ENCODE assay signal across 13 cellular contexts in the genomic region with DNA sequence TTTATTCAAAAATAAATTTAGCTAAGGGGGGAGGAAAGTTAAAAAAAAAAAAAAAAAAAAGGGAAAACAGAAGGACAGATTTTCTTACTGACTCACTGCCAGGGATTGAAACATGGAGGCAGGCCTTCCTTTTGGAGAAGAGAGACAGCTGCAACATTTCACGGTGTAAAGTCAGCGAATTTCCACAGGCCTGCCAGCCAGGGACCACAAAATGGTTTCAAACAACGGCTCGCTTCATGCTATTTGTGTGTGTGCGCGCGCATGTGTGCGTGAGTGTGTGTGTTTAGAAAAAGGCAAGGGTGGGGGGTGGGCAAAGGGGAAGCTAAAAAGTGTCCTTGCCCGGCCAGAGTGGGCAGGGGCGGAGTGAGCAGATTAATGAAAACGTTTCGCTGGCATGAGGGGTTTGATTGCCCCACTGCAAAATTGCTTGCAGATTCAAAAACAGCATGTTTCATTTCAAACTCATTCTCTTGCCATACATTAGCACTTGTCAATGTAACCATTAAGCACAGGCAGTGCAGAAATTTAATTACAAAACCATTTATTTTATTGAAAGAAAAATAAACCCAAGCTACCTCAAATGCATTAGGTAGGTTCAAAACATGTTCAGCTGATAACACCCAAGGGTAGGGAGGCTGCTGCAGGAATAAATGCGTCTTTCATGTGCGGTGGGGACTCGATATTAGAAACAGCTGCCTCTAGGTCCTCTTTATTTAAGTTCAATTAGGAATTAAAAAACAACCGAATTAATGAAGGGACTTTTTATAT.
"Had no signal": no experiment of that assay in that cellular context is flagged by ENCODE, and none has a peak within 500 bp of the region (broad histone marks: within the 10 kb centered on the region; RNA-seq: fewer than 3 reads in every experiment).

No MANE protein-coding gene starts in this region.

- H3K4me1 ChIP-seq: stomach, uterus had no signal

- H3K27ac Mint-ChIP-seq: activated naive CD4-positive, alpha-beta T cell treated with anti-CD3 and anti-CD28 coated beads for 36 hours; dendritic cell treated with granulocyte-macrophage colony-stimulating factor and Interleukin-4, amounts not matched to agents 40 ng/mL and 50 ng/mL, for 4 days; effector memory CD8-positive, alpha-beta T cell; natural killer cell treated with Interleukin-12 subunit alpha and Interleukin-12 subunit beta and Interleukin-15 and Interleukin-18, amount 100 ng/mL, for 72 hours; WTC11 had no signal

- H3K9me3 Mint-ChIP-seq: activated naive CD4-positive, alpha-beta T cell treated with anti-CD3 and anti-CD28 coated beads for 36 hours; dendritic cell treated with granulocyte-macrophage colony-stimulating factor and Interleukin-4, amounts not matched to agents 40 ng/mL and 50 ng/mL, for 4 days; effector memory CD8-positive, alpha-beta T cell; natural killer cell treated with Interleukin-12 subunit alpha and Interleukin-12 subunit beta and Interleukin-15 and Interleukin-18, amount 100 ng/mL, for 72 hours; WTC11 had no signal

- ATAC-seq: effector memory CD8-positive, alpha-beta T cell; mucosa of descending colon; natural killer cell treated with Interleukin-12 subunit alpha and Interleukin-12 subunit beta and Interleukin-15 and Interleukin-18, amount 100 ng/mL, for 72 hours had no signal

- H3K36me3 Mint-ChIP-seq: natural killer cell treated with Interleukin-12 subunit alpha and Interleukin-12 subunit beta and Interleukin-15 and Interleukin-18, amount 100 ng/mL, for 72 hours; WTC11 had no signal

- H3K9me3 ChIP-seq: mucosa of descending colon, stomach, thoracic aorta, uterus had no signal

- H3K4me3 Mint-ChIP-seq: activated naive CD4-positive, alpha-beta T cell treated with anti-CD3 and anti-CD28 coated beads for 36 hours; dendritic cell treated with granulocyte-macrophage colony-stimulating factor and Interleukin-4, amounts not matched to agents 40 ng/mL and 50 ng/mL, for 4 days; effector memory CD8-positive, alpha-beta T cell; natural killer cell treated with Interleukin-12 subunit alpha and Interleukin-12 subunit beta and Interleukin-15 and Interleukin-18, amount 100 ng/mL, for 72 hours; WTC11 had no signal

- H3K36me3 ChIP-seq: stomach, thoracic aorta, uterus had no signal

- H3K27me3 ChIP-seq: uterus had no signal

- H3K4me3 ChIP-seq: mucosa of descending colon, skin epidermis, stomach, thoracic aorta, uterus had no signal

- H3K27ac ChIP-seq: epithelial cell of prostate, stomach, thoracic aorta, uterus had no signal

- DNase-seq: activated CD4-positive, alpha-beta T cell treated with anti-CD3 and anti-CD28 coated beads for 48 hours; activated naive CD4-positive, alpha-beta T cell treated with anti-CD3 and anti-CD28 coated beads for 36 hours; effector memory CD8-positive, alpha-beta T cell; mucosa of descending colon; stomach; T-helper 1 cell had no signal
